9 cellular contexts compared by ENCODE assay signal in the genomic region with DNA sequence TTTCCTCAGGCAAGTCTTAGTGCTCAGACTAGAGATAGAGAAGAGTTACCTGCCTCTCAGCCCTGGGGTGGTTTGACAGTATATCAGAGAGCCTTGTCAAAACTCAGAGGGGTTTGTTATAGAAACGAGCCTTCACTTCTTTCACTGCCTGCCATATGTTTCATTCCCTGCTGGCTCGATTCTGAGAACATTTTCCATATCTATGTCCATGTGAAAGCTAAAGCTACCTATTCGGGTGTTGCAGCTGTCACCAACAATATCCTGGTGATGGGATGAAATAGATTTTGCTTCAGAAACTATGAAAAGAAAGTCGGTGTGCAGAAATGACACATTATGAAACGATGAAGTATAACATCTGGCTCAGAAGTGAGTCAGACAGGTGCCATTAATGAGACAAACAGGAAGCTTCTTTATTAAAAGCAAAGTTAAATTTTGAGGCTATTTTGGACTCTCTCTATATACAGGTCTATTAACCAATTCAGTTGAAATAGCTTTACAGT.
DNase-seq lines count a peak whose midpoint lies in the region; ATAC-seq lines count a peak whose summit lies in the region.
"Had no signal": no experiment of that assay in that cellular context is flagged by ENCODE, and none has a peak within 500 bp of the region (broad histone marks: within the 10 kb centered on the region; RNA-seq: fewer than 3 reads in every experiment).

No MANE protein-coding gene starts in this region.

- H3K27me3 Mint-ChIP-seq in T-helper 1 cell treated with Interleukin-12 subunit alpha and Interleukin-12 subunit beta and Interleukin-4 antibody, amounts not matched to agents 30 μg/mL and 1 μg/mL, for 36 hours (ENCODE audit: low read depth), result peaks cover 7% of the 10 kb centered on the region

- peak; percentile 91 for ATAC-seq in GM18498 (IDR thresholded peaks at IDR 0.05; ENCODE audit: unreplicated experiment)
- ATAC-seq in GM19452 (IDR thresholded peaks at IDR 0.05; ENCODE audit: unreplicated experiment), result peak; percentile 93
- peak; percentile 91 for ATAC-seq in HG03064 (IDR thresholded peaks at IDR 0.05; ENCODE audit: low read depth, unreplicated experiment)

- peaks cover 6% of the 10 kb centered on the region for H3K36me3 Mint-ChIP-seq in T-helper 1 cell treated with Interleukin-12 subunit alpha and Interleukin-12 subunit beta and Interleukin-4 antibody, amounts not matched to agents 30 μg/mL and 1 μg/mL, for 36 hours (ENCODE audit: low read depth)

- peak overlapping the region; percentile 69 for H3K27ac Mint-ChIP-seq in T-helper 1 cell treated with Interleukin-12 subunit alpha and Interleukin-12 subunit beta and Interleukin-4 antibody, amounts not matched to agents 30 μg/mL and 1 μg/mL, for 36 hours

- DNase-seq in caudate nucleus (lab: John Stamatoyannopoulos, UW) (no peak), NCI-H2029 (lab: John Stamatoyannopoulos, UW) (no peak), NCI-H510A treated with DMSO at 0.1 percent for 48 hours (lab: John Stamatoyannopoulos, UW) (no peak), NCI-H1092 treated with DMSO at 0.1 percent for 48 hours (lab: John Stamatoyannopoulos, UW) (no peak)
- DNase-seq: MG63 had no signal

- no peak overlapping the region for H3K4me3 Mint-ChIP-seq in T-helper 1 cell treated with Interleukin-12 subunit alpha and Interleukin-12 subunit beta and Interleukin-4 antibody, amounts not matched to agents 30 μg/mL and 1 μg/mL, for 36 hours

- peaks cover 31% of the 10 kb centered on the region for H3K4me1 Mint-ChIP-seq in T-helper 1 cell treated with Interleukin-12 subunit alpha and Interleukin-12 subunit beta and Interleukin-4 antibody, amounts not matched to agents 30 μg/mL and 1 μg/mL, for 36 hours (ENCODE audit: low read depth)

- H3K27ac ChIP-seq in caudate nucleus (ENCODE audit: low read depth, low read length), result no peak overlapping the region

- no peaks in the 10 kb centered on the region for H3K9me3 Mint-ChIP-seq in T-helper 1 cell treated with Interleukin-12 subunit alpha and Interleukin-12 subunit beta and Interleukin-4 antibody, amounts not matched to agents 30 μg/mL and 1 μg/mL, for 36 hours
